Comparison of ENCODE assay signal across 11 cellular contexts in genomic region chr18:7830468-7830867, GRCh38.
DNase-seq lines count a peak whose midpoint lies in the region; ATAC-seq, FAIRE-seq and TF ChIP-seq lines count a peak whose summit lies in the region.
"Had no signal": no experiment of that assay in that cellular context is flagged by ENCODE, and none has a peak within 500 bp of the region (broad histone marks: within the 10 kb centered on the region; RNA-seq: fewer than 3 reads in every experiment).

No MANE protein-coding gene starts in this region.

- H4K20me1 ChIP-seq in H9 (ENCODE audit: control insufficient read depth, insufficient read depth, insufficient read length), result no peaks in the 10 kb centered on the region

- no peak overlapping the region for H4K5ac ChIP-seq in H9 (ENCODE audit: insufficient read length, low read depth, low read length)

- no peaks in the 10 kb centered on the region for H3K79me1 ChIP-seq in H9 (ENCODE audit: insufficient read depth, low read depth, low read length, poor library complexity, severe bottlenecking)

- H3K27ac Mint-ChIP-seq in H9, result no peak overlapping the region
- H3K27ac Mint-ChIP-seq: activated B cell treated with CpG ODN at 0.5 μM for 24 hours; CD8-positive, alpha-beta T cell had no signal

- H3K9ac ChIP-seq in H9 (ENCODE audit: extremely low read depth, insufficient read length, low read length), result no peak overlapping the region

- no peak overlapping the region for H3K56ac ChIP-seq in H9 (ENCODE audit: insufficient read length, low read depth, low read length)

- H3K4me1 Mint-ChIP-seq in H9, result no peaks in the 10 kb centered on the region
- H3K4me1 Mint-ChIP-seq: activated B cell treated with CpG ODN at 0.5 μM for 24 hours had no signal

- H2BK120ac ChIP-seq in H9 (ENCODE audit: low read depth, low read length, poor library complexity, severe bottlenecking), result no peak overlapping the region

- H3K4me3 Mint-ChIP-seq in H9, result no peak overlapping the region
- H3K4me3 Mint-ChIP-seq: activated B cell treated with CpG ODN at 0.5 μM for 24 hours; CD8-positive, alpha-beta T cell had no signal

- no peak overlapping the region for H2AK5ac ChIP-seq in H9 (ENCODE audit: insufficient read length, low read length)

- peaks cover 7 to 14% of the 10 kb centered on the region in 2 experiments; a peak in 3 of 5 replicates for H3K9me3 Mint-ChIP-seq in H9
- H3K9me3 Mint-ChIP-seq: activated B cell treated with CpG ODN at 0.5 μM for 24 hours had no signal

- H2BK15ac ChIP-seq in H9 (ENCODE audit: low read depth, low read length), result no peak overlapping the region

- peak; percentile 89 for FAIRE-seq in D721Med (lab: Jason Lieb, UNC)

- H4K91ac ChIP-seq in H9 (ENCODE audit: insufficient read length, low read depth, low read length), result no peak overlapping the region

- no peak overlapping the region for H3K4ac ChIP-seq in H9 (ENCODE audit: low read depth, low read length)

- no peaks in the 10 kb centered on the region for H3K27me3 ChIP-seq in H9 (ENCODE audit: insufficient read depth, low read length)

- H3K9me3 ChIP-seq in H9 (ENCODE audit: control insufficient read depth, low read depth, low read length), result no peaks in the 10 kb centered on the region

- peak; percentile 79 for ATAC-seq in GM19351 (IDR thresholded peaks at IDR 0.05; ENCODE audit: unreplicated experiment)
- ATAC-seq: CD8-positive, alpha-beta T cell had no signal

- H3K27me3 Mint-ChIP-seq in H9 (ENCODE audit: low read depth), result no peaks in the 10 kb centered on the region
- H3K27me3 Mint-ChIP-seq: activated B cell treated with CpG ODN at 0.5 μM for 24 hours had no signal

- H2BK5ac ChIP-seq in H9 (ENCODE audit: insufficient read length, low read length), result no peak overlapping the region

- DNase-seq in D721Med (ENCODE audit: insufficient read length, low spot score) (no peak), HT-29 (ENCODE audit: low spot score) (peak; percentile 61), SW480 (ENCODE audit: low spot score) (peak; percentile 79), H9 (no peak), GM03348 (ENCODE audit: low spot score) (no peak), DMS79 treated with DMSO at 0.1 percent for 48 hours (lab: John Stamatoyannopoulos, UW) (no peak), nucleus accumbens (lab: John Stamatoyannopoulos, UW) (no peak)
- DNase-seq: activated B cell treated with CpG ODN at 0.5 μM for 24 hours; CD8-positive, alpha-beta T cell; MV-4-11 had no signal

- H2BK12ac ChIP-seq in H9 (ENCODE audit: insufficient read length, low read depth, low read length), result no peak overlapping the region

- no peak overlapping the region for H3T11ph ChIP-seq in H9 (ENCODE audit: low read length)

- H2AFZ ChIP-seq in H9 (ENCODE audit: low read length), result no peak overlapping the region

- H4K8ac ChIP-seq in H9 (replicated peaks; ENCODE audit: insufficient read length, low read depth, low read length), result no peak overlapping the region

- H3K36me3 Mint-ChIP-seq in H9 (ENCODE audit: insufficient read depth in 1 of 3, low read depth in 3 of 3), result peaks cover 0 to 12% (median 0%) of the 10 kb centered on the region in 3 experiments; a peak in 2 of 7 replicates
- H3K36me3 Mint-ChIP-seq: CD8-positive, alpha-beta T cell had no signal

- no peak overlapping the region for H3K4me2 ChIP-seq in H9 (ENCODE audit: insufficient read depth, insufficient read length, low read length)

- H3K18ac ChIP-seq in H9 (ENCODE audit: insufficient read length, low read depth, low read length), result no peak overlapping the region

- H3K23me2 ChIP-seq in H9 (ENCODE audit: insufficient read length, low read depth, low read length, poor library complexity, severe bottlenecking), result no peaks in the 10 kb centered on the region

- H3K79me2 ChIP-seq in H9 (ENCODE audit: insufficient read depth, low read length), result no peaks in the 10 kb centered on the region

- WGBS in H9 (ENCODE audit: extremely low coverage, insufficient read length, low lambda C conversion rate), result no CpG with 5 or more reads among the region's 3 CpGs

- no peak overlapping the region for H3K23ac ChIP-seq in H9 (ENCODE audit: insufficient read length, low read depth, low read length)

- no peak overlapping the region for H3K14ac ChIP-seq in H9 (ENCODE audit: insufficient read depth, low read length)

- no peak overlapping the region for H2BK20ac ChIP-seq in H9 (ENCODE audit: low read depth, low read length, poor library complexity, severe bottlenecking)

- H3K27ac ChIP-seq in H9 (ENCODE audit: insufficient read length, low read depth, low read length), result no peak overlapping the region

- TF ChIP-seq CTCF in D721Med (IDR thresholded peaks at IDR 0.05; ENCODE audit: insufficient read depth, missing control alignments) (no peak), H9 (conservative IDR thresholded peaks at IDR 0.05) (no peak)

- H3K4me1 ChIP-seq in H9 (ENCODE audit: insufficient read depth, low read length), result no peaks in the 10 kb centered on the region

Comparison
In these comparisons a context has a peak if more than half of its experiments do, and no peak if none do; other contexts are left out.
1. DNase-seq: peak in HT-29 (single experiment) and SW480 (single experiment); none in D721Med (single experiment), H9 (single experiment), GM03348 (single experiment), DMS79 treated with DMSO at 0.1 percent for 48 hours (single experiment) and nucleus accumbens (0 of 56).